Comparison of ENCODE assay signal across 18 cellular contexts in the genomic region with DNA sequence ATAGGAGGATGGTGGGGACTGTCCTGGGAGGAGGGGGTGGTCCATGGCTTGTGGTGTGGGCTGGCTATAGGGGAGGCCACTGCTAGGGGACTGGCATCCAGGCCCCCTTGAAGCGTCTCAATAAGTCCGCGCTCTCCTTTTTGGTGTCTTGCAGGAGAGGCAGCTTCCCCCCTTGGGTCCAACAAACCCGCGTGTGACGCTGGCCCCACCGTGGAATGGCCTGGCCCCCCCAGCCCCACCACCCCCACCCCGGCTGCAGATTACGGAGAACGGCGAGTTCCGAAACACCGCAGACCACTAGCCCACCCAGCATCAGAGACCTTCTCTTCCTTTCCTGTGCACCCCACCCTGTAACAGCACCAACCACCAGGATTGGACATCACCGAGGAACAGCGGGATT.
"Had no signal": no experiment of that assay in that cellular context is flagged by ENCODE, and none has a peak within 500 bp of the region (broad histone marks: within the 10 kb centered on the region; RNA-seq: fewer than 3 reads in every experiment).

No MANE protein-coding gene starts in this region.

- H3K27me3 Mint-ChIP-seq: stimulated activated naive CD8-positive, alpha-beta T cell treated with anti-CD3 and anti-CD28 coated beads, Interleukin-15, amount 100 ng/mL, for 72 hours had no signal

- H3K9me3 Mint-ChIP-seq: natural killer cell; stimulated activated naive CD8-positive, alpha-beta T cell treated with anti-CD3 and anti-CD28 coated beads, Interleukin-15, amount 100 ng/mL, for 72 hours had no signal

- H3K4me3 ChIP-seq: esophagus muscularis mucosa, lung, ovary, testis, upper lobe of right lung had no signal

- H3K9me3 ChIP-seq: esophagus muscularis mucosa, ovary, testis, upper lobe of right lung had no signal

- H3K36me3 Mint-ChIP-seq: natural killer cell had no signal

- H3K27ac Mint-ChIP-seq: stimulated activated naive CD8-positive, alpha-beta T cell treated with anti-CD3 and anti-CD28 coated beads, Interleukin-15, amount 100 ng/mL, for 72 hours had no signal

- H3K27me3 ChIP-seq: esophagus muscularis mucosa, ovary, testis, upper lobe of right lung had no signal

- H3K36me3 ChIP-seq: ovary had no signal

- H3K4me3 Mint-ChIP-seq: natural killer cell; stimulated activated naive CD8-positive, alpha-beta T cell treated with anti-CD3 and anti-CD28 coated beads, Interleukin-15, amount 100 ng/mL, for 72 hours had no signal

- ATAC-seq: left cardiac atrium; natural killer cell; stimulated activated naive CD8-positive, alpha-beta T cell treated with anti-CD3 and anti-CD28 coated beads, Interleukin-15, amount 100 ng/mL, for 72 hours; upper lobe of right lung had no signal

- H3K27ac ChIP-seq: ovary, testis, upper lobe of right lung, WERI-Rb-1 had no signal

- DNase-seq: activated CD4-positive, alpha-beta T cell treated with anti-CD3 and anti-CD28 coated beads for 48 hours; activated naive CD4-positive, alpha-beta T cell treated with anti-CD3 and anti-CD28 coated beads, Interleukin-2, amount 50 U/mL, for 16 hours; activated T-cell treated with anti-CD3 and anti-CD28 coated beads for 4 hours; glutamatergic neuron; immature natural killer cell; left cardiac atrium; natural killer cell; stimulated activated CD4-positive, alpha-beta T cell treated with anti-CD3 and anti-CD28 coated beads, Interleukin-4, amount 100 ng/mL, for 1 hour; stimulated activated CD8-positive, alpha-beta memory T cell treated with anti-CD3 and anti-CD28 coated beads, Interleukin-4, amount 100 ng/mL, for 48 hours; SW 1271; T1000; testis; upper lobe of right lung; WERI-Rb-1 had no signal
